In the genomic region with DNA sequence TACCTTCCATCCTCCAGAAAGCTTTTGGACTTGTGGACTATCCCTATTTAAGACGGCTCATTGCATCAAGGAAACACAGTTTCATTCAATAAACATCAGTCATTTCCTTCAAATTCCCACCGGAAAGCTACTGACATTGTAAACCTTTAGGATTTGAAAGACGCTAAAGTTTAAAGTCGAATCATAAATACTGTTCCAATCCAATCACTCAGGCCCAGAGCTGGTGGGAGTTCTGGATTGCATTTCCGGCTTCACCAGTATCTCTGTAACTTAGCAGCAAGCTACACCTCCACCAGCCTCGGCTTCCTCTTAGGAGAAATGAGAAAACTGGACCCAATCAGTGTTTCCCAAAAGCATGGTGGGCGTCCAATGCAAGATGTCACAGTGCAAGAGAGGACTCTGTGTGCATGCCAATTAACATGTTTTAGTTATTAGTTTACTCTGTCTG, we compare ENCODE assay signal across 8 cellular contexts. TPM values are rescaled to one million over a fixed set of nuclear protein-coding genes. Genes with fewer than 3 reads are reported as not detected.
DNase-seq lines count a peak whose midpoint lies in the region; ATAC-seq and TF ChIP-seq lines count a peak whose summit lies in the region.

No MANE protein-coding gene starts in this region.

- no peaks in the 10 kb centered on the region for H3K36me3 ChIP-seq in aorta (ENCODE audit: control insufficient read depth in 1 of 2, insufficient read depth in 2 of 2, low read length in 1 of 2)

- no peak for TF ChIP-seq POLR2A in NB4 (IDR thresholded peaks at IDR 0.05; ENCODE audit: extremely low read depth, insufficient read length)

- no peaks in the 10 kb centered on the region for H3K27me3 Mint-ChIP-seq in chondrocyte (ENCODE audit: low read depth)

- peaks cover 3% of the 10 kb centered on the region for H3K9me3 Mint-ChIP-seq in chondrocyte (ENCODE audit: low read depth)

- peak overlapping the region; percentile 95 for H3K4me3 Mint-ChIP-seq in chondrocyte (ENCODE audit: unreplicated experiment)

- H3K4me3 ChIP-seq in NB4 (ENCODE audit: low read depth, low read length) (peak overlapping the region; percentile 67), mononuclear cell (ENCODE audit: low read length) (peak overlapping the region; percentile 88), aorta (ENCODE audit: low read length in 2 of 2) (peak overlapping the region; percentile 52 to 77)

- H3K4me1 ChIP-seq in mononuclear cell (ENCODE audit: insufficient read depth, low read length) = peaks cover 51% of the 10 kb centered on the region
- H3K4me1 ChIP-seq in aorta (ENCODE audit: control insufficient read depth in 1 of 2, insufficient read depth in 2 of 2, low read length in 2 of 2) = peaks cover 1 to 3% of the 10 kb centered on the region in 2 donors

- H3K27ac Mint-ChIP-seq in chondrocyte (ENCODE audit: unreplicated experiment) = peak overlapping the region; percentile 98

- ATAC-seq in aorta (ENCODE audit: low FRiP score) = no peak

- DNase-seq in Caki2 (ENCODE audit: low read depth) = peak; percentile 54
- no peak for DNase-seq in NB4 (ENCODE audit: low read depth)
- DNase-seq in chondrocyte (ENCODE audit: low spot score) = no peak
- DNase-seq in aorta = no peak
- no peak for DNase-seq in medulla oblongata (ENCODE audit: extremely low spot score)
- DNase-seq in midbrain (lab: John Stamatoyannopoulos, UW) = no peak
- DNase-seq in activated CD4-positive, alpha-beta T cell treated with anti-CD3 and anti-CD28 coated beads, Interleukin-2, amount 50 U/mL, for 48 hours = no peak

- peaks cover 2% of the 10 kb centered on the region for H3K36me3 Mint-ChIP-seq in chondrocyte (ENCODE audit: low read depth)

- H3K27me3 ChIP-seq in mononuclear cell (ENCODE audit: insufficient read depth, low read length) (no peaks in the 10 kb centered on the region), aorta (ENCODE audit: control insufficient read depth in 1 of 2, insufficient read depth in 2 of 2, low read length in 1 of 2) (no peaks in the 10 kb centered on the region)

- H3K27ac ChIP-seq in aorta (ENCODE audit: low read depth in 1 of 2, low read length in 2 of 2) = peak overlapping the region; percentile 72 to 78

- in situ Hi-C loops in Caki2 (cut with HindIII; ENCODE audit: low pct_unique_long_range_greater_than_20kb, low sequenced_read_pairs) = no loop called here

- H3K9me3 ChIP-seq in mononuclear cell (ENCODE audit: low read depth, low read length) = no peaks in the 10 kb centered on the region
- H3K9me3 ChIP-seq in aorta (ENCODE audit: control insufficient read depth, low read length) = no peaks in the 10 kb centered on the region

- intact Hi-C loops in aorta (cut with DNase I) = no loop called here

- no peak for TF ChIP-seq CTCF in NB4 (IDR thresholded peaks at IDR 0.05; ENCODE audit: low read depth, low read length)
- no peak for TF ChIP-seq CTCF in chondrocyte (IDR thresholded peaks at IDR 0.05)

- WGBS in aorta, 2 donors = 3% methylated on average over 7 of the region's 7 CpGs

- peaks cover 38% of the 10 kb centered on the region for H3K4me1 Mint-ChIP-seq in chondrocyte (ENCODE audit: low read depth)

RNA-seq across cellular contexts. Expression of gene WDFY1, which starts 1.6 kb away (rescaled TPM):
- 36.9 and 39.4 TPM in 2 replicates for total RNA-seq in Caki2 (2014; rRNA removed; shearing (Covaris generic); ENCODE audit: low replicate concordance)
- total RNA-seq in chondrocyte (52.3 to 68.0 TPM (median 61.3 TPM) in 3 replicates), mononuclear cell (103 TPM), aorta (10 to 100 TPM; 51.1 to 56.5 TPM)
- polyA plus RNA-seq in aorta = 10 to 100 TPM; 17.4 to 23.1 TPM

RNA-seq across cellular contexts. Expression of gene MRPL44, which starts 13.7 kb away (rescaled TPM):
- 25.3 and 28.7 TPM in 2 replicates for total RNA-seq in Caki2 (2014; rRNA removed; shearing (Covaris generic); ENCODE audit: low replicate concordance)
- total RNA-seq in chondrocyte (23.5 to 24.6 TPM (median 23.8 TPM) in 3 replicates), mononuclear cell (69.6 TPM), aorta (10 to 100 TPM; 11.6 to 13.5 TPM)
- polyA plus RNA-seq in aorta = 10 to 100 TPM; 13.7 to 14.4 TPM
